15 cellular contexts compared by ENCODE assay signal in the genomic region with DNA sequence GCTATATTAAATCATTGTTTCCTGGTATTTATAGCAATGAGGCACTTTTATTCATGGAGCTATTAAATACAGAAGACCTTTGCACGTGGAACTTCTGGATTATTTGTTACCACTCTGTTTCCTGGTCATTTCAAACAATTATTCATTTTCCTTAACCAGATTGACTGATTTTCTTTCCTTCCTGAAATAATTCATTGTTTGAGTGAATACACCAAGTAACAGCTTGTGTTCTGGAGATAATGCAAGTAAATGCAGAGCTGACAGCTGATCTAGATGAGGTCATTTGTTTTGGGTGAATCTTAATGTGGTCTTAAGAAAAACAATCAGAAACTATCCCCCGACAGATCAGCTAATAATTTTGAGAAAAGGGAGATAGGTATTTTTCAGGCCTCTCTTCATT.
DNase-seq lines count a peak whose midpoint lies in the region; ATAC-seq and TF ChIP-seq lines count a peak whose summit lies in the region.
"Had no signal": no experiment of that assay in that cellular context is flagged by ENCODE, and none has a peak within 500 bp of the region (broad histone marks: within the 10 kb centered on the region; RNA-seq: fewer than 3 reads in every experiment).

No MANE protein-coding gene starts in this region.

- H3K27ac Mint-ChIP-seq in endodermal cell, result peak overlapping the region; percentile 60
- H3K27ac Mint-ChIP-seq: CD4-positive, CD25-positive, alpha-beta regulatory T cell; IgD-negative memory B cell had no signal

- no peak overlapping the region for H3K4me3 Mint-ChIP-seq in endodermal cell
- H3K4me3 Mint-ChIP-seq: CD4-positive, CD25-positive, alpha-beta regulatory T cell; IgD-negative memory B cell had no signal

- 20% methylated on average over 2 of the region's 2 CpGs for WGBS in SK-N-SH (ENCODE audit: low lambda C conversion rate)
- 83 to 84% methylated on average over 1 to 2 of the region's 2 CpGs for WGBS in endodermal cell (ENCODE audit: insufficient coverage in 1 of 2, insufficient read length in 1 of 2), 2 experiments

- no peaks in the 10 kb centered on the region for H3K9me3 Mint-ChIP-seq in endodermal cell
- H3K9me3 Mint-ChIP-seq: IgD-negative memory B cell had no signal

- ATAC-seq in SK-N-SH treated with all-trans-retinoic acid at 6 μM for 48 hours (no peak), GM18502 (IDR thresholded peaks at IDR 0.05; ENCODE audit: poor library complexity, unreplicated experiment) (no peak)

- no peak for TF ChIP-seq EP300 in SK-N-SH (IDR thresholded peaks at IDR 0.05; ENCODE audit: borderline replicate concordance in 1 of 2, low read depth in 1 of 2, low read length in 1 of 2)

- H3K36me3 ChIP-seq in SK-N-SH (replicated peaks in 1 of 2; ENCODE audit: control insufficient read depth in 1 of 2, insufficient read depth in 2 of 2, low read length in 1 of 2) (no peaks in the 10 kb centered on the region), endodermal cell (ENCODE audit: control insufficient read depth, insufficient read depth, low read length) (no peaks in the 10 kb centered on the region)
- H3K36me3 ChIP-seq: BLaER1 treated with 17β-estradiol and CSF1 and Interleukin-3, amounts not matched to agents 10 nM and 100 nM had no signal

- H3K9me2 ChIP-seq in SK-N-SH, result no peaks in the 10 kb centered on the region

- H2AFZ ChIP-seq in SK-N-SH (ENCODE audit: low read depth), result no peak overlapping the region
- H2AFZ ChIP-seq: GM23248 had no signal

- no peaks in the 10 kb centered on the region for H3K79me2 ChIP-seq in SK-N-SH (ENCODE audit: insufficient read depth)

- no peaks in the 10 kb centered on the region for H3K4me1 ChIP-seq in SK-N-SH (ENCODE audit: control insufficient read depth in 1 of 2, insufficient read depth in 2 of 2, low read depth in 1 of 2, low read length in 1 of 2)
- peaks cover 4% of the 10 kb centered on the region for H3K4me1 ChIP-seq in endodermal cell (ENCODE audit: control insufficient read depth, insufficient read depth, low read length)
- H3K4me1 ChIP-seq: BLaER1 treated with 17β-estradiol and CSF1 and Interleukin-3, amounts not matched to agents 10 nM and 100 nM had no signal

- no peak overlapping the region for H3K4me2 ChIP-seq in SK-N-SH
- H3K4me2 ChIP-seq: BLaER1 treated with 17β-estradiol and CSF1 and Interleukin-3, amounts not matched to agents 10 nM and 100 nM had no signal

- H3K27ac ChIP-seq in SK-N-SH (ENCODE audit: low read depth in 2 of 2, low read length in 1 of 2) (no peak overlapping the region), endodermal cell (ENCODE audit: low read depth, low read length) (no peak overlapping the region)
- H3K27ac ChIP-seq: BLaER1 treated with 17β-estradiol and CSF1 and Interleukin-3, amounts not matched to agents 10 nM and 100 nM; GM23248 had no signal

- no peaks in the 10 kb centered on the region for H3K27me3 Mint-ChIP-seq in endodermal cell (ENCODE audit: insufficient read depth)
- H3K27me3 Mint-ChIP-seq: CD4-positive, CD25-positive, alpha-beta regulatory T cell; IgD-negative memory B cell had no signal

- H3K9me3 ChIP-seq in SK-N-SH, result no peaks in the 10 kb centered on the region
- no peaks in the 10 kb centered on the region for H3K9me3 ChIP-seq in endodermal cell (ENCODE audit: control insufficient read depth, low read length)
- H3K9me3 ChIP-seq: BLaER1 treated with 17β-estradiol and CSF1 and Interleukin-3, amounts not matched to agents 10 nM and 100 nM had no signal

- peaks cover 3% of the 10 kb centered on the region for H3K4me1 Mint-ChIP-seq in endodermal cell
- H3K4me1 Mint-ChIP-seq: CD4-positive, CD25-positive, alpha-beta regulatory T cell; IgD-negative memory B cell had no signal

- TF ChIP-seq CTCF in SK-N-SH (IDR thresholded peaks at IDR 0.05) (no peak), endodermal cell (conservative IDR thresholded peaks at IDR 0.05) (no peak)

- no peak for TF ChIP-seq RAD21 in SK-N-SH (IDR thresholded peaks at IDR 0.05; ENCODE audit: low read length)

- H4K20me1 ChIP-seq in SK-N-SH (ENCODE audit: insufficient read depth), result no peaks in the 10 kb centered on the region
- H4K20me1 ChIP-seq: BLaER1 treated with 17β-estradiol and CSF1 and Interleukin-3, amounts not matched to agents 10 nM and 100 nM had no signal

- CTCF ChIA-PET in SK-N-SH (lab: Yijun Ruan, JAX), result interaction anchor here (1.4 kb wide), 1 partner anchor 20 kb away, joined by 3 read pairs; no protein-coding TSS in a partner anchor

- peaks cover under 1% of the 10 kb centered on the region for H3F3A ChIP-seq in SK-N-SH (replicated peaks; ENCODE audit: insufficient read depth)

- H3K9ac ChIP-seq in SK-N-SH, result no peak overlapping the region
- H3K9ac ChIP-seq in endodermal cell (ENCODE audit: extremely low read depth, low read length, poor library complexity, severe bottlenecking), result no peak overlapping the region
- H3K9ac ChIP-seq: BLaER1 treated with 17β-estradiol and CSF1 and Interleukin-3, amounts not matched to agents 10 nM and 100 nM; GM23248 had no signal

- H3K27me3 ChIP-seq in SK-N-SH (ENCODE audit: insufficient read depth) (no peaks in the 10 kb centered on the region), endodermal cell (ENCODE audit: control insufficient read depth, insufficient read depth, low read length, poor library complexity, severe bottlenecking) (no peaks in the 10 kb centered on the region)
- H3K27me3 ChIP-seq: BLaER1 treated with 17β-estradiol and CSF1 and Interleukin-3, amounts not matched to agents 10 nM and 100 nM had no signal

- POLR2A ChIA-PET in SK-N-SH (lab: Yijun Ruan, JAX), result no interaction called here

- no peak overlapping the region for H3K4me3 ChIP-seq in SK-N-SH (ENCODE audit: low read depth in 2 of 2, low read length in 1 of 2)
- no peak overlapping the region for H3K4me3 ChIP-seq in endodermal cell (ENCODE audit: low read length)
- H3K4me3 ChIP-seq: BLaER1 treated with 17β-estradiol and CSF1 and Interleukin-3, amounts not matched to agents 10 nM and 100 nM; GM23248 had no signal

- no peak for DNase-seq in SK-N-SH
- DNase-seq in endodermal cell, result no peak
- DNase-seq in left kidney (ENCODE audit: low read depth, low spot score), result peak; percentile 36
- no peak for DNase-seq in AG08395 (ENCODE audit: low spot score)
- DNase-seq in inferior parietal cortex (ENCODE audit: extremely low spot score), result no peak
- DNase-seq: 8988T; CD4-positive, CD25-positive, alpha-beta regulatory T cell; DND-41; GDM1; GM23248; KG1 had no signal

- no peaks in the 10 kb centered on the region for H3K36me3 Mint-ChIP-seq in endodermal cell (ENCODE audit: low read depth)
- H3K36me3 Mint-ChIP-seq: CD4-positive, CD25-positive, alpha-beta regulatory T cell had no signal

TF ChIP-seq in SK-N-SH treated with all-trans-retinoic acid at 6 μM for 48 hours, 23 proteins besides CTCF, POLR2A, EP300 and RAD21 (continues in another document):
- TF ChIP-seq ARNTL (CRISPR knock-in tag; IDR thresholded peaks at IDR 0.05; ENCODE audit: borderline replicate concordance, low read depth), result no peak
- TF ChIP-seq, protein P1, sequence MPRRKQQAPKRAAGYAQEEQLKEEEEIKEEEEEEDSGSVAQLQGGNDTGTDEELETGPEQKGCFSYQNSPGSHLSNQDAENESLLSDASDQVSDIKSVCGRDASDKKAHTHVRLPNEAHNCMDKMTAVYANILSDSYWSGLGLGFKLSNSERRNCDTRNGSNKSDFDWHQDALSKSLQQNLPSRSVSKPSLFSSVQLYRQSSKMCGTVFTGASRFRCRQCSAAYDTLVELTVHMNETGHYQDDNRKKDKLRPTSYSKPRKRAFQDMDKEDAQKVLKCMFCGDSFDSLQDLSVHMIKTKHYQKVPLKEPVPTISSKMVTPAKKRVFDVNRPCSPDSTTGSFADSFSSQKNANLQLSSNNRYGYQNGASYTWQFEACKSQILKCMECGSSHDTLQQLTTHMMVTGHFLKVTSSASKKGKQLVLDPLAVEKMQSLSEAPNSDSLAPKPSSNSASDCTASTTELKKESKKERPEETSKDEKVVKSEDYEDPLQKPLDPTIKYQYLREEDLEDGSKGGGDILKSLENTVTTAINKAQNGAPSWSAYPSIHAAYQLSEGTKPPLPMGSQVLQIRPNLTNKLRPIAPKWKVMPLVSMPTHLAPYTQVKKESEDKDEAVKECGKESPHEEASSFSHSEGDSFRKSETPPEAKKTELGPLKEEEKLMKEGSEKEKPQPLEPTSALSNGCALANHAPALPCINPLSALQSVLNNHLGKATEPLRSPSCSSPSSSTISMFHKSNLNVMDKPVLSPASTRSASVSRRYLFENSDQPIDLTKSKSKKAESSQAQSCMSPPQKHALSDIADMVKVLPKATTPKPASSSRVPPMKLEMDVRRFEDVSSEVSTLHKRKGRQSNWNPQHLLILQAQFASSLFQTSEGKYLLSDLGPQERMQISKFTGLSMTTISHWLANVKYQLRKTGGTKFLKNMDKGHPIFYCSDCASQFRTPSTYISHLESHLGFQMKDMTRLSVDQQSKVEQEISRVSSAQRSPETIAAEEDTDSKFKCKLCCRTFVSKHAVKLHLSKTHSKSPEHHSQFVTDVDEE (CRISPR knock-in tag; IDR thresholded peaks at IDR 0.05), result no peak
- 0 out of 2 replicates have a peak, but pooled peaks have one; percentile 17 for TF ChIP-seq ISL1 (CRISPR knock-in tag; IDR thresholded peaks at IDR 0.05)

TF ChIP-seq in SK-N-SH, 30 proteins besides CTCF, POLR2A, EP300 and RAD21:
- no peak for TF ChIP-seq NRF1 (IDR thresholded peaks at IDR 0.05; ENCODE audit: low read depth, low read length)
- TF ChIP-seq FOXM1 (IDR thresholded peaks at IDR 0.05; ENCODE audit: low read depth), result no peak
